In genomic region chr10:3704565-3705360, GRCh38 we compare ENCODE assay signal across 17 cellular contexts.
DNase-seq lines count a peak whose midpoint lies in the region; ATAC-seq and TF ChIP-seq lines count a peak whose summit lies in the region.
"Had no signal": no experiment of that assay in that cellular context is flagged by ENCODE, and none has a peak within 500 bp of the region (broad histone marks: within the 10 kb centered on the region; RNA-seq: fewer than 3 reads in every experiment).

No MANE protein-coding gene starts in this region.

- H3K4me2 ChIP-seq in BLaER1 = peak overlapping the region; percentile 88
- H3K4me2 ChIP-seq: SK-N-SH had no signal

- WGBS in heart right ventricle, 2 donors = 78 to 81% methylated on average over 11 of the region's 11 CpGs

- H3K4me3 ChIP-seq in BLaER1 (peak overlapping the region; percentile 20; the same call in 1 of the 2 replicates), heart right ventricle (no peak overlapping the region)
- H3K4me3 ChIP-seq: GM23248 had no signal

- no peak for TF ChIP-seq CTCF in heart right ventricle (IDR thresholded peaks at IDR 0.05)

- H3K27ac ChIP-seq in BLaER1 = peak overlapping the region; percentile 75
- peak overlapping the region in 2 of 10 donors; percentile 34 to 37 for H3K27ac ChIP-seq in heart right ventricle
- H3K27ac ChIP-seq: GM23248, HL-60 had no signal

- H3K9me3 ChIP-seq in BLaER1 (no peaks in the 10 kb centered on the region; the same call in 1 of the 2 replicates), heart right ventricle (no peaks in the 10 kb centered on the region)
- H3K9me3 ChIP-seq: SK-N-SH had no signal

- intact Hi-C loops in heart right ventricle (cut with DNase I) = loop anchor here in 2 of 10 donors (5.0 to 10.0 kb wide), 2 partner anchors 930 to 1608 kb away; no protein-coding TSS in a partner anchor

- ATAC-seq in heart right ventricle = peak; percentile 52 to 89 (median 70)
- ATAC-seq: T-cell had no signal

- H3K36me3 ChIP-seq in BLaER1 = no peaks in the 10 kb centered on the region
- H3K36me3 ChIP-seq in heart right ventricle = no peaks in the 10 kb centered on the region

- H3K27me3 ChIP-seq in BLaER1 = no peaks in the 10 kb centered on the region
- no peaks in the 10 kb centered on the region for H3K27me3 ChIP-seq in heart right ventricle

- peak; percentile 7 for DNase-seq in CD1c-positive myeloid dendritic cell (ENCODE audit: extremely low spot score)
- DNase-seq in OCI-M1 (lab: John Stamatoyannopoulos, UW) = peak; percentile 45
- DNase-seq in heart right ventricle = no peak
- no peak for DNase-seq in NCI-H2107 treated with DMSO at 0.1 percent for 48 hours (lab: John Stamatoyannopoulos, UW; ENCODE audit: unreplicated experiment)
- no peak for DNase-seq in NAMALWA (ENCODE audit: low spot score)
- no peak for DNase-seq in COR-L47 (lab: John Stamatoyannopoulos, UW)
- DNase-seq: CD4-positive, alpha-beta memory T cell; DMS79; GM23248; NCI-H1436 treated with DMSO at 0.1 percent for 48 hours; NCI-H2081; NCI-H524; SHP77; SK-N-SH; T-cell had no signal

- H4K20me1 ChIP-seq in BLaER1 = no peaks in the 10 kb centered on the region

- H3K4me1 ChIP-seq in BLaER1 (peaks cover 77% of the 10 kb centered on the region), heart right ventricle (peaks cover 0 to 11% (median 4%) of the 10 kb centered on the region in 9 donors)

- H3K9ac ChIP-seq in BLaER1 = peak overlapping the region; percentile 65; the same call in 1 of the 2 replicates
- H3K9ac ChIP-seq: GM23248, SK-N-SH had no signal

Comparison
In these comparisons a context has a peak if more than half of its experiments do, and no peak if none do; other contexts are left out.
1. DNase-seq: peak in CD1c-positive myeloid dendritic cell (single experiment) and OCI-M1 (single experiment); none in heart right ventricle (0 of 2), NCI-H2107 treated with DMSO at 0.1 percent for 48 hours (single experiment), NAMALWA (single experiment) and COR-L47 (single experiment).